12 cellular contexts compared by ENCODE assay signal in genomic region chr2:126663184-126663963, GRCh38. TPM values are rescaled to one million over a fixed set of nuclear protein-coding genes. Genes with fewer than 3 reads are reported as not detected.
DNase-seq lines count a peak whose midpoint lies in the region; ATAC-seq and TF ChIP-seq lines count a peak whose summit lies in the region.
"Had no signal": no experiment of that assay in that cellular context is flagged by ENCODE, and none has a peak within 500 bp of the region (broad histone marks: within the 10 kb centered on the region; RNA-seq: fewer than 3 reads in every experiment).

No MANE protein-coding gene starts in this region.

- H3K27ac ChIP-seq in Peyer's patch (peak overlapping the region in 3 of 4 donors; percentile 31 to 62 (median 35)), skeletal muscle tissue (ENCODE audit: low read depth, low read length) (peak overlapping the region; percentile 37)
- H3K27ac ChIP-seq: cardiac muscle cell had no signal

- no peak for TF ChIP-seq CTCF in GM12865 (IDR thresholded peaks at IDR 0.05; ENCODE audit: insufficient read depth, low read depth, low read length, missing control alignments)
- TF ChIP-seq CTCF in Peyer's patch (IDR thresholded peaks at IDR 0.05), result no peak

- H3K36me3 Mint-ChIP-seq in effector memory CD8-positive, alpha-beta T cell (ENCODE audit: insufficient read depth), result peaks cover 49% of the 10 kb centered on the region

- H3K9me3 Mint-ChIP-seq in effector memory CD8-positive, alpha-beta T cell, result no peaks in the 10 kb centered on the region

- H3K9ac ChIP-seq in skeletal muscle tissue (ENCODE audit: low read depth in 1 of 3, low read length in 3 of 3), result peak overlapping the region in 1 of 3 donors; percentile 8

- peaks cover 0 to 34% (median 8%) of the 10 kb centered on the region in 4 donors for H3K4me1 ChIP-seq in Peyer's patch
- H3K4me1 ChIP-seq in skeletal muscle tissue (ENCODE audit: control insufficient read depth in 3 of 3, insufficient read depth in 3 of 3, low read length in 3 of 3), result peaks cover 73 to 86% (median 77%) of the 10 kb centered on the region in 3 donors

- H3K27ac Mint-ChIP-seq in effector memory CD8-positive, alpha-beta T cell, result peak overlapping the region; percentile 95 to 97

- ATAC-seq in effector memory CD8-positive, alpha-beta T cell (replicated peaks), result no peak
- no peak for ATAC-seq in GM21390 (IDR thresholded peaks at IDR 0.05; ENCODE audit: unreplicated experiment)
- ATAC-seq: HCT116 had no signal

- peak overlapping the region; percentile 76 to 98 for H3K4me3 Mint-ChIP-seq in effector memory CD8-positive, alpha-beta T cell

- H3K4me1 Mint-ChIP-seq in effector memory CD8-positive, alpha-beta T cell (ENCODE audit: low read depth in 2 of 2), result peaks cover 79 to 89% of the 10 kb centered on the region in 2 donors

- H3K4me3 ChIP-seq in GM12865 (ENCODE audit: low read depth, low read length) (peak overlapping the region; percentile 63), Peyer's patch (no peak overlapping the region), skeletal muscle tissue (ENCODE audit: low read length in 3 of 3) (peak overlapping the region in 1 of 3 donors; percentile 22)
- H3K4me3 ChIP-seq: cardiac muscle cell, thoracic aorta had no signal

- no peaks in the 10 kb centered on the region for H3K27me3 Mint-ChIP-seq in effector memory CD8-positive, alpha-beta T cell

- DNase-seq in GM12865 (ENCODE audit: low read depth) (peak; percentile 47), Peyer's patch (no peak), DMS 273 treated with DMSO at 0.1 percent for 48 hours (lab: John Stamatoyannopoulos, UW) (no peak)
- no peak for DNase-seq in effector memory CD8-positive, alpha-beta T cell
- no peak for DNase-seq in stimulated activated CD4-positive, alpha-beta T cell treated with anti-CD3 and anti-CD28 coated beads, Interleukin-4, amount 100 ng/mL, for 24 hours
- DNase-seq: NCI-H1436 treated with DMSO at 0.1 percent for 48 hours, NCI-H524 treated with DMSO at 0.1 percent for 48 hours had no signal

- TF ChIP-seq POLR2A in Peyer's patch (IDR thresholded peaks at IDR 0.05), result no peak

- no peaks in the 10 kb centered on the region for H3K36me3 ChIP-seq in Peyer's patch
- peaks cover 0 to 6% (median 0%) of the 10 kb centered on the region in 3 donors for H3K36me3 ChIP-seq in skeletal muscle tissue (ENCODE audit: control insufficient read depth in 3 of 3, insufficient read depth in 3 of 3, low read length in 3 of 3)
- H3K36me3 ChIP-seq: cardiac muscle cell, thoracic aorta had no signal

- H3K27me3 ChIP-seq in Peyer's patch, result no peaks in the 10 kb centered on the region
- no peaks in the 10 kb centered on the region for H3K27me3 ChIP-seq in skeletal muscle tissue (ENCODE audit: control insufficient read depth in 3 of 3, insufficient read depth in 3 of 3, low read length in 3 of 3)
- H3K27me3 ChIP-seq: cardiac muscle cell had no signal

- H3K9me3 ChIP-seq in Peyer's patch (no peaks in the 10 kb centered on the region), skeletal muscle tissue (ENCODE audit: control insufficient read depth in 3 of 3, low read length in 3 of 3) (no peaks in the 10 kb centered on the region)
- H3K9me3 ChIP-seq: thoracic aorta had no signal

RNA-seq across cellular contexts. Expression of gene GYPC, which starts 7.4 kb away (rescaled TPM):
- total RNA-seq in Peyer's patch (10 to 100 TPM; 17.4 to 78.4 (median 19.7) TPM), skeletal muscle tissue (238 TPM)
